ENCODE assay signal across 11 cellular contexts in genomic region chr16:46915483-46916025, GRCh38. TPM values are rescaled to one million over a fixed set of nuclear protein-coding genes. Genes with fewer than 3 reads are reported as not detected.
A peak's percentile ranks its signal among the peaks of the same experiment; 100 is the strongest.
DNase-seq lines count a peak whose midpoint lies in the region; ATAC-seq, FAIRE-seq and TF ChIP-seq lines count a peak whose summit lies in the region.
"Had no signal": no experiment of that assay in that cellular context is flagged by ENCODE, and none has a peak within 500 bp of the region (broad histone marks: within the 10 kb centered on the region; RNA-seq: fewer than 3 reads in every experiment).

No MANE protein-coding gene starts in this region.

- TF ChIP-seq CTCF in DOHH2 (IDR thresholded peaks at IDR 0.05; ENCODE audit: low read depth, low read length, poor library complexity, severe bottlenecking) (no peak), HEK293 (tag by site-specific recombination; IDR thresholded peaks at IDR 0.05) (no peak), bronchial epithelial cell (IDR thresholded peaks at IDR 0.05; ENCODE audit: insufficient read depth, low read length, severe bottlenecking) (no peak), neural crest cell (conservative IDR thresholded peaks at IDR 0.05) (no peak), GM10266 (IDR thresholded peaks at IDR 0.05; ENCODE audit: control insufficient read depth, insufficient read depth, low read depth, missing control alignments) (no peak)

- H3K4me3 ChIP-seq in DOHH2 (ENCODE audit: low read length) (peak overlapping the region; percentile 41), HEK293 (ENCODE audit: low read depth, low read length) (no peak overlapping the region), bronchial epithelial cell (ENCODE audit: low read depth, low read length) (no peak overlapping the region)
- H3K4me3 ChIP-seq: GM23338 had no signal

- peaks cover 23% of the 10 kb centered on the region for H3F3A ChIP-seq in DOHH2 (ENCODE audit: control insufficient read depth, insufficient read depth)

- H3K36me3 ChIP-seq in DOHH2 (ENCODE audit: control insufficient read depth, low read length): peaks cover 21% of the 10 kb centered on the region
- H3K36me3 ChIP-seq in HEK293 (ENCODE audit: control insufficient read depth in 2 of 2, insufficient read depth in 1 of 2, low read length in 2 of 2): peaks cover 14 to 76% of the 10 kb centered on the region in 2 experiments; a peak in 2 of 3 replicates
- peaks cover 44% of the 10 kb centered on the region for H3K36me3 ChIP-seq in bronchial epithelial cell (ENCODE audit: control insufficient read depth, insufficient read depth, low read length)

- H3K9me3 ChIP-seq in DOHH2 (ENCODE audit: control insufficient read depth, insufficient read depth, low read length): no peaks in the 10 kb centered on the region
- H3K9me3 ChIP-seq in HEK293 (ENCODE audit: control insufficient read depth, insufficient read depth, low read depth, low read length): no peaks in the 10 kb centered on the region

- H3K27ac Mint-ChIP-seq in neural crest cell (ENCODE audit: unreplicated experiment): peak overlapping the region; percentile 22
- H3K27ac Mint-ChIP-seq: GM23338 had no signal

- peaks cover 31% of the 10 kb centered on the region for H3K36me3 Mint-ChIP-seq in neural crest cell (ENCODE audit: low read depth)

- H3K79me2 ChIP-seq in DOHH2 (ENCODE audit: control insufficient read depth, low read length): peaks cover 16% of the 10 kb centered on the region; the same call in 1 of the 2 replicates

- H3K4me1 ChIP-seq in DOHH2 (ENCODE audit: control insufficient read depth, low read length): peaks cover 100% of the 10 kb centered on the region
- H3K4me1 ChIP-seq in HEK293 (ENCODE audit: control insufficient read depth, insufficient read depth, low read length): no peaks in the 10 kb centered on the region

- DNase-seq in bronchial epithelial cell (ENCODE audit: low read depth) (no peak), neural crest cell (ENCODE audit: low read depth, low spot score) (no peak), T-helper 2 cell (no peak), GM10266 (ENCODE audit: extremely low spot score) (no peak)
- DNase-seq: NCI-H1417, NCI-H2029, NCI-H510A had no signal

- H3K4me3 Mint-ChIP-seq in neural crest cell: no peak overlapping the region
- H3K4me3 Mint-ChIP-seq: GM23338 had no signal

- POLR2A ChIA-PET in HEK293 (lab: Yijun Ruan, JAX): no interaction called here

- no peaks in the 10 kb centered on the region for H3K9me3 Mint-ChIP-seq in neural crest cell
- H3K9me3 Mint-ChIP-seq: GM23338 had no signal

- H3K4me2 ChIP-seq in DOHH2 (ENCODE audit: low read length): peak overlapping the region; percentile 89
- H3K4me2 ChIP-seq: GM23338 had no signal

- CTCF ChIA-PET in HEK293 (lab: Yijun Ruan, JAX): no interaction called here

- FAIRE-seq in bronchial epithelial cell (lab: Jason Lieb, UNC): peak; percentile 99

- H3K27me3 ChIP-seq in DOHH2 (ENCODE audit: control insufficient read depth, low read length) (no peaks in the 10 kb centered on the region), bronchial epithelial cell (ENCODE audit: control insufficient read depth, insufficient read depth, low read length) (no peaks in the 10 kb centered on the region)

- no peaks in the 10 kb centered on the region for H4K20me1 ChIP-seq in DOHH2 (ENCODE audit: control insufficient read depth, insufficient read depth, low read depth, low read length)

- peaks cover 16% of the 10 kb centered on the region for H3K4me1 Mint-ChIP-seq in neural crest cell

- no peak for ATAC-seq in HG03342 (IDR thresholded peaks at IDR 0.05; ENCODE audit: unreplicated experiment)
- ATAC-seq: GM23338 had no signal

- H3K27me3 Mint-ChIP-seq in neural crest cell (ENCODE audit: low read depth): no peaks in the 10 kb centered on the region

- H3K27ac ChIP-seq in DOHH2 (ENCODE audit: low read depth, low read length) (peak overlapping the region; percentile 94), HEK293 (ENCODE audit: extremely low read depth, low read depth, low read length) (no peak overlapping the region)

- H3K9me2 ChIP-seq in DOHH2 (replicated peaks; ENCODE audit: control insufficient read depth, low read length): no peaks in the 10 kb centered on the region

TF ChIP-seq in HEK293, 187 proteins besides CTCF, POLR2A, EP300 and RAD21:
- TF ChIP-seq PRDM1 (tag by site-specific recombination; IDR thresholded peaks at IDR 0.05) (no peak), ZNF114 (tag by site-specific recombination; IDR thresholded peaks at IDR 0.05) (peak; percentile 85; the same call in 1 of the 2 replicates), ZNF112 (tag by site-specific recombination; IDR thresholded peaks at IDR 0.05) (0 out of 2 replicates have a peak, but pooled peaks have one; percentile 42), ZFHX2 (tag by site-specific recombination; conservative IDR thresholded peaks at IDR 0.05) (peak; percentile 97), ZNF121 (tag by site-specific recombination; IDR thresholded peaks at IDR 0.05) (no peak), ZNF776 (tag by site-specific recombination; IDR thresholded peaks at IDR 0.05; ENCODE audit: borderline replicate concordance) (0 out of 2 replicates have a peak, but pooled peaks have one; percentile 62), KLF9 (tag by site-specific recombination; IDR thresholded peaks at IDR 0.05; ENCODE audit: low read depth) (peak; percentile 67), ZNF677 (tag by site-specific recombination; IDR thresholded peaks at IDR 0.05) (no peak), EGR2 (tag by site-specific recombination; IDR thresholded peaks at IDR 0.05; ENCODE audit: low read depth) (peak; percentile 99), ZNF624 (tag by site-specific recombination; IDR thresholded peaks at IDR 0.05) (no peak), KLF8 (tag by site-specific recombination; IDR thresholded peaks at IDR 0.05) (0 out of 2 replicates have a peak, but pooled peaks have one; percentile 12), ZNF785 (tag by site-specific recombination; IDR thresholded peaks at IDR 0.05) (peak; percentile 13; the same call in 1 of the 2 replicates), ZNF138 (tag by site-specific recombination; IDR thresholded peaks at IDR 0.05; ENCODE audit: borderline replicate concordance) (no peak)
- TF ChIP-seq, protein P1, sequence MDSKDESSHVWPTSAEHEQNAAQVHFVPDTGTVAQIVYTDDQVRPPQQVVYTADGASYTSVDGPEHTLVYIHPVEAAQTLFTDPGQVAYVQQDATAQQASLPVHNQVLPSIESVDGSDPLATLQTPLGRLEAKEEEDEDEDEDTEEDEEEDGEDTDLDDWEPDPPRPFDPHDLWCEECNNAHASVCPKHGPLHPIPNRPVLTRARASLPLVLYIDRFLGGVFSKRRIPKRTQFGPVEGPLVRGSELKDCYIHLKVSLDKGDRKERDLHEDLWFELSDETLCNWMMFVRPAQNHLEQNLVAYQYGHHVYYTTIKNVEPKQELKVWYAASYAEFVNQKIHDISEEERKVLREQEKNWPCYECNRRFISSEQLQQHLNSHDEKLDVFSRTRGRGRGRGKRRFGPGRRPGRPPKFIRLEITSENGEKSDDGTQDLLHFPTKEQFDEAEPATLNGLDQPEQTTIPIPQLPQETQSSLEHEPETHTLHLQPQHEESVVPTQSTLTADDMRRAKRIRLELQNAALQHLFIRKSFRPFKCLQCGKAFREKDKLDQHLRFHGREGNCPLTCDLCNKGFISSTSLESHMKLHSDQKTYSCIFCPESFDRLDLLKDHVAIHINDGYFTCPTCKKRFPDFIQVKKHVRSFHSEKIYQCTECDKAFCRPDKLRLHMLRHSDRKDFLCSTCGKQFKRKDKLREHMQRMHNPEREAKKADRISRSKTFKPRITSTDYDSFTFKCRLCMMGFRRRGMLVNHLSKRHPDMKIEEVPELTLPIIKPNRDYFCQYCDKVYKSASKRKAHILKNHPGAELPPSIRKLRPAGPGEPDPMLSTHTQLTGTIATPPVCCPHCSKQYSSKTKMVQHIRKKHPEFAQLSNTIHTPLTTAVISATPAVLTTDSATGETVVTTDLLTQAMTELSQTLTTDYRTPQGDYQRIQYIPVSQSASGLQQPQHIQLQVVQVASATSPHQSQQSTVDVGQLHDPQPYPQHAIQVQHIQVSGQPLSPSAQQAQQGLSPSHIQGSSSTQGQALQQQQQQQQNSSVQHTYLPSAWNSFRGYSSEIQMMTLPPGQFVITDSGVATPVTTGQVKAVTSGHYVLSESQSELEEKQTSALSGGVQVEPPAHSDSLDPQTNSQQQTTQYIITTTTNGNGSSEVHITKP (tag by site-specific recombination; IDR thresholded peaks at IDR 0.05): no peak
- TF ChIP-seq, protein P2, sequence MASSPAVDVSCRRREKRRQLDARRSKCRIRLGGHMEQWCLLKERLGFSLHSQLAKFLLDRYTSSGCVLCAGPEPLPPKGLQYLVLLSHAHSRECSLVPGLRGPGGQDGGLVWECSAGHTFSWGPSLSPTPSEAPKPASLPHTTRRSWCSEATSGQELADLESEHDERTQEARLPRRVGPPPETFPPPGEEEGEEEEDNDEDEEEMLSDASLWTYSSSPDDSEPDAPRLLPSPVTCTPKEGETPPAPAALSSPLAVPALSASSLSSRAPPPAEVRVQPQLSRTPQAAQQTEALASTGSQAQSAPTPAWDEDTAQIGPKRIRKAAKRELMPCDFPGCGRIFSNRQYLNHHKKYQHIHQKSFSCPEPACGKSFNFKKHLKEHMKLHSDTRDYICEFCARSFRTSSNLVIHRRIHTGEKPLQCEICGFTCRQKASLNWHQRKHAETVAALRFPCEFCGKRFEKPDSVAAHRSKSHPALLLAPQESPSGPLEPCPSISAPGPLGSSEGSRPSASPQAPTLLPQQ (tag by site-specific recombination; IDR thresholded peaks at IDR 0.05): no peak
- TF ChIP-seq, protein P3, sequence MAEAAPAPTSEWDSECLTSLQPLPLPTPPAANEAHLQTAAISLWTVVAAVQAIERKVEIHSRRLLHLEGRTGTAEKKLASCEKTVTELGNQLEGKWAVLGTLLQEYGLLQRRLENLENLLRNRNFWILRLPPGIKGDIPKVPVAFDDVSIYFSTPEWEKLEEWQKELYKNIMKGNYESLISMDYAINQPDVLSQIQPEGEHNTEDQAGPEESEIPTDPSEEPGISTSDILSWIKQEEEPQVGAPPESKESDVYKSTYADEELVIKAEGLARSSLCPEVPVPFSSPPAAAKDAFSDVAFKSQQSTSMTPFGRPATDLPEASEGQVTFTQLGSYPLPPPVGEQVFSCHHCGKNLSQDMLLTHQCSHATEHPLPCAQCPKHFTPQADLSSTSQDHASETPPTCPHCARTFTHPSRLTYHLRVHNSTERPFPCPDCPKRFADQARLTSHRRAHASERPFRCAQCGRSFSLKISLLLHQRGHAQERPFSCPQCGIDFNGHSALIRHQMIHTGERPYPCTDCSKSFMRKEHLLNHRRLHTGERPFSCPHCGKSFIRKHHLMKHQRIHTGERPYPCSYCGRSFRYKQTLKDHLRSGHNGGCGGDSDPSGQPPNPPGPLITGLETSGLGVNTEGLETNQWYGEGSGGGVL (tag by site-specific recombination; IDR thresholded peaks at IDR 0.05): peak; percentile 15; the same call in 1 of the 2 replicates
TF ChIP-seq in HEK293: peak in this region for 9.

RNA-seq across cellular contexts. Expression of gene GPT2, which starts 31.4 kb away (rescaled TPM):
- 41.3 and 48.0 TPM in 2 replicates for total RNA-seq in bronchial epithelial cell
- 46.0 and 46.1 TPM in 2 replicates for total RNA-seq in neural crest cell

RNA-seq across cellular contexts. Expression of gene DNAJA2, which starts 57.9 kb away (rescaled TPM):
- 92.0 and 112 TPM in 2 replicates for total RNA-seq in bronchial epithelial cell
- total RNA-seq in neural crest cell: 65.3 and 67.2 TPM in 2 replicates
